1 cellular context compared by ENCODE assay signal in the genomic region with DNA sequence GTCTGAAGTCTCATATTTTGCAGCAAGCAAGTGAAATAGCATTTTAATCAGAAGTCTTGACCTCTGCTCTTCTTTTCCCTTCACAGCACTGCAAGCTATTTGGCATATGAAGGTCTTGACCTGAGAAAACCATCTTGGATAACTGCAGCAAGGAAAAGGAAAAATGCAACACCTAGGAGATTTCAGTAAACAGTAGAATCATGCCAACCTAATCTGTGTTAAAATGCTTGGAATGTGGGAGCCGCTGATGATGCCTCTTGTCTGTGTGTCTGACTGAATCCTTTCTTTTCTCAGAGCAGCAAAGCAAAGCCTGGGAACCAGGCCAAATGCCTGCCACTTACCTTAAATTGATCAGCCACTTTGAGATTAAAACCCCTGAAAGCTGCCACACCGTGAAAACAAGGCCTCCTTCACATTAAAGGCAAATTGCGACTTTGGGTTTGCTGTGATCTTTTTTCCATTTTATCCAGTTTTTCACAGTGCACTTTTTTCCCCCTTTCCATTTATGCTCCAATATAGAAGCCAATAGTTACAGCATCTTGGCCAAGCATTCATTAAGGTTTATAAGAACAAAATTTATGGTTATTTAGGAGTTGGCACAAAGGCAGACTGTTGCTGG.
TF ChIP-seq lines count a peak whose summit lies in the region.

No MANE protein-coding gene starts in this region.

TF ChIP-seq in HEK293, 187 proteins besides CTCF, POLR2A, EP300 and RAD21 (continued from another document):
- TF ChIP-seq, protein P1, sequence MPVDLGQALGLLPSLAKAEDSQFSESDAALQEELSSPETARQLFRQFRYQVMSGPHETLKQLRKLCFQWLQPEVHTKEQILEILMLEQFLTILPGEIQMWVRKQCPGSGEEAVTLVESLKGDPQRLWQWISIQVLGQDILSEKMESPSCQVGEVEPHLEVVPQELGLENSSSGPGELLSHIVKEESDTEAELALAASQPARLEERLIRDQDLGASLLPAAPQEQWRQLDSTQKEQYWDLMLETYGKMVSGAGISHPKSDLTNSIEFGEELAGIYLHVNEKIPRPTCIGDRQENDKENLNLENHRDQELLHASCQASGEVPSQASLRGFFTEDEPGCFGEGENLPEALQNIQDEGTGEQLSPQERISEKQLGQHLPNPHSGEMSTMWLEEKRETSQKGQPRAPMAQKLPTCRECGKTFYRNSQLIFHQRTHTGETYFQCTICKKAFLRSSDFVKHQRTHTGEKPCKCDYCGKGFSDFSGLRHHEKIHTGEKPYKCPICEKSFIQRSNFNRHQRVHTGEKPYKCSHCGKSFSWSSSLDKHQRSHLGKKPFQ (tag by site-specific recombination; IDR thresholded peaks at IDR 0.05) = no peak
- TF ChIP-seq ZNF571 (tag by site-specific recombination; IDR thresholded peaks at IDR 0.05) (no peak), ZNF660 (tag by site-specific recombination; IDR thresholded peaks at IDR 0.05) (no peak), YY2 (tag by site-specific recombination; IDR thresholded peaks at IDR 0.05) (no peak), GFI1B (tag by site-specific recombination; IDR thresholded peaks at IDR 0.05) (no peak), ZNF747 (tag by site-specific recombination; IDR thresholded peaks at IDR 0.05) (no peak), HOXD13 (CRISPR knock-in tag; IDR thresholded peaks at IDR 0.05; ENCODE audit: borderline replicate concordance) (peak; percentile 9; the same call in 1 of the 2 replicates), ZFP69B (tag by site-specific recombination; IDR thresholded peaks at IDR 0.05) (no peak), SETDB1 (IDR thresholded peaks at IDR 0.05; ENCODE audit: insufficient read length, low read length) (no peak), WT1 (tag by site-specific recombination; IDR thresholded peaks at IDR 0.05) (no peak), HOXA7 (CRISPR knock-in tag; IDR thresholded peaks at IDR 0.05; ENCODE audit: borderline replicate concordance) (no peak), ZNF239 (tag by site-specific recombination; IDR thresholded peaks at IDR 0.05) (no peak), ZNF48 (tag by site-specific recombination; IDR thresholded peaks at IDR 0.05) (no peak), ZNF792 (tag by site-specific recombination; IDR thresholded peaks at IDR 0.05) (no peak), ZNF555 (tag by site-specific recombination; conservative IDR thresholded peaks at IDR 0.05) (no peak), ZNF132 (tag by site-specific recombination; IDR thresholded peaks at IDR 0.05; ENCODE audit: borderline replicate concordance) (no peak), SALL2 (tag by site-specific recombination; IDR thresholded peaks at IDR 0.05; ENCODE audit: borderline replicate concordance) (no peak)
- TF ChIP-seq, protein P2, sequence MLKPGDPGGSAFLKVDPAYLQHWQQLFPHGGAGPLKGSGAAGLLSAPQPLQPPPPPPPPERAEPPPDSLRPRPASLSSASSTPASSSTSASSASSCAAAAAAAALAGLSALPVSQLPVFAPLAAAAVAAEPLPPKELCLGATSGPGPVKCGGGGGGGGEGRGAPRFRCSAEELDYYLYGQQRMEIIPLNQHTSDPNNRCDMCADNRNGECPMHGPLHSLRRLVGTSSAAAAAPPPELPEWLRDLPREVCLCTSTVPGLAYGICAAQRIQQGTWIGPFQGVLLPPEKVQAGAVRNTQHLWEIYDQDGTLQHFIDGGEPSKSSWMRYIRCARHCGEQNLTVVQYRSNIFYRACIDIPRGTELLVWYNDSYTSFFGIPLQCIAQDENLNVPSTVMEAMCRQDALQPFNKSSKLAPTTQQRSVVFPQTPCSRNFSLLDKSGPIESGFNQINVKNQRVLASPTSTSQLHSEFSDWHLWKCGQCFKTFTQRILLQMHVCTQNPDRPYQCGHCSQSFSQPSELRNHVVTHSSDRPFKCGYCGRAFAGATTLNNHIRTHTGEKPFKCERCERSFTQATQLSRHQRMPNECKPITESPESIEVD (tag by site-specific recombination; IDR thresholded peaks at IDR 0.05) = peak; percentile 90
- TF ChIP-seq, protein P3, sequence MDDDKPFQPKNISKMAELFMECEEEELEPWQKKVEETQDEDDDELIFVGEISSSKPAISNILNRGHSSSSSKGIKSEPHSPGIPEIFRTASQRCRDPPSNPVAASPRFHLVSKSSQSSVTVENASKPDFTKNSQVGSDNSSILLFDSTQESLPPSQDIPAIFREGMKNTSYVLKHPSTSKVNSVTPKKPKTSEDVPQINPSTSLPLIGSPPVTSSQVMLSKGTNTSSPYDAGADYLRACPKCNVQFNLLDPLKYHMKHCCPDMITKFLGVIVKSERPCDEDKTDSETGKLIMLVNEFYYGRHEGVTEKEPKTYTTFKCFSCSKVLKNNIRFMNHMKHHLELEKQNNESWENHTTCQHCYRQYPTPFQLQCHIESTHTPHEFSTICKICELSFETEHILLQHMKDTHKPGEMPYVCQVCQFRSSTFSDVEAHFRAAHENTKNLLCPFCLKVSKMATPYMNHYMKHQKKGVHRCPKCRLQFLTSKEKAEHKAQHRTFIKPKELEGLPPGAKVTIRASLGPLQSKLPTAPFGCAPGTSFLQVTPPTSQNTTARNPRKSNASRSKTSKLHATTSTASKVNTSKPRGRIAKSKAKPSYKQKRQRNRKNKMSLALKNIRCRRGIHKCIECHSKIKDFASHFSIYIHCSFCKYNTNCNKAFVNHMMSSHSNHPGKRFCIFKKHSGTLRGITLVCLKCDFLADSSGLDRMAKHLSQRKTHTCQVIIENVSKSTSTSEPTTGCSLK (tag by site-specific recombination; IDR thresholded peaks at IDR 0.05) = no peak
- TF ChIP-seq, protein P4, sequence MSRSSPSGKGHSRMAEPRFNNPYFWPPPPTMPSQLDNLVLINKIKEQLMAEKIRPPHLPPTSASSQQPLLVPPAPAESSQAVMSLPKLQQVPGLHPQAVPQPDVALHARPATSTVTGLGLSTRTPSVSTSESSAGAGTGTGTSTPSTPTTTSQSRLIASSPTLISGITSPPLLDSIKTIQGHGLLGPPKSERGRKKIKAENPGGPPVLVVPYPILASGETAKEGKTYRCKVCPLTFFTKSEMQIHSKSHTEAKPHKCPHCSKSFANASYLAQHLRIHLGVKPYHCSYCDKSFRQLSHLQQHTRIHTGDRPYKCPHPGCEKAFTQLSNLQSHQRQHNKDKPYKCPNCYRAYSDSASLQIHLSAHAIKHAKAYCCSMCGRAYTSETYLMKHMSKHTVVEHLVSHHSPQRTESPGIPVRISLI (tag by site-specific recombination; IDR thresholded peaks at IDR 0.05) = no peak
